In genomic region chr20:4573564-4574355, GRCh38 we compare ENCODE assay signal across 1 cellular context.
TF ChIP-seq lines count a peak whose summit lies in the region.

No MANE protein-coding gene starts in this region.

TF ChIP-seq in HEK293, 187 proteins besides CTCF, POLR2A, EP300 and RAD21 (continued from another document):
- TF ChIP-seq ZNF692 (tag by site-specific recombination; IDR thresholded peaks at IDR 0.05) (peak; percentile 57), ZEB2 (tag by site-specific recombination; IDR thresholded peaks at IDR 0.05) (peak; percentile 80), ZIC2 (tag by site-specific recombination; IDR thresholded peaks at IDR 0.05) (peak; percentile 30), PRDM1 (tag by site-specific recombination; IDR thresholded peaks at IDR 0.05) (0 out of 2 replicates have a peak, but pooled peaks have one; percentile 23), ZFHX2 (tag by site-specific recombination; conservative IDR thresholded peaks at IDR 0.05) (0 out of 2 replicates have a peak, but pooled peaks have one; percentile 15), OSR2 (tag by site-specific recombination; IDR thresholded peaks at IDR 0.05) (peak; percentile 10; the same call in 1 of the 2 replicates), ZFP69B (tag by site-specific recombination; IDR thresholded peaks at IDR 0.05) (peak; percentile 92)
